ENCODE assay signal across 19 cellular contexts in genomic region chr5:103908327-103909099, GRCh38.
A peak's percentile ranks its signal among the peaks of the same experiment; 100 is the strongest.
DNase-seq lines count a peak whose midpoint lies in the region; ATAC-seq and TF ChIP-seq lines count a peak whose summit lies in the region.
"Had no signal": no experiment of that assay in that cellular context is flagged by ENCODE, and none has a peak within 500 bp of the region (broad histone marks: within the 10 kb centered on the region; RNA-seq: fewer than 3 reads in every experiment).

No MANE protein-coding gene starts in this region.

- in situ Hi-C loops in G401 (cut with HindIII; ENCODE audit: low sequenced_read_pairs) = no loop called here

- H3K27ac Mint-ChIP-seq in endodermal cell = no peak overlapping the region
- H3K27ac Mint-ChIP-seq in nephron progenitor cell = peak overlapping the region; percentile 98
- H3K27ac Mint-ChIP-seq: CD4-positive, alpha-beta memory T cell had no signal

- H3K27ac ChIP-seq in endodermal cell (ENCODE audit: low read depth, low read length) (no peak overlapping the region), tibial artery (no peak overlapping the region)
- H3K27ac ChIP-seq in effector memory CD4-positive, alpha-beta T cell (ENCODE audit: insufficient read depth, low read length, poor library complexity, severe bottlenecking) = no peak overlapping the region
- H3K27ac ChIP-seq: KMS-11, RWPE1 had no signal

- H3K36me3 ChIP-seq in endodermal cell (ENCODE audit: control insufficient read depth, insufficient read depth, low read length) = no peaks in the 10 kb centered on the region
- H3K36me3 ChIP-seq in effector memory CD4-positive, alpha-beta T cell (ENCODE audit: control insufficient read depth, insufficient read depth, low read length) = no peaks in the 10 kb centered on the region
- no peaks in the 10 kb centered on the region for H3K36me3 ChIP-seq in tibial artery

- TF ChIP-seq CTCF in endodermal cell (conservative IDR thresholded peaks at IDR 0.05) (no peak), nephron progenitor cell (IDR thresholded peaks at IDR 0.05) (no peak), tibial artery (IDR thresholded peaks at IDR 0.05) (no peak)

- peaks cover 5% of the 10 kb centered on the region for H3K9me3 Mint-ChIP-seq in endodermal cell
- peaks cover 13% of the 10 kb centered on the region for H3K9me3 Mint-ChIP-seq in nephron progenitor cell

- no peaks in the 10 kb centered on the region for H3K27me3 ChIP-seq in endodermal cell (ENCODE audit: control insufficient read depth, insufficient read depth, low read length, poor library complexity, severe bottlenecking)
- no peaks in the 10 kb centered on the region for H3K27me3 ChIP-seq in effector memory CD4-positive, alpha-beta T cell (replicated peaks; ENCODE audit: control insufficient read depth, insufficient read depth, low read length, poor library complexity, severe bottlenecking)
- no peaks in the 10 kb centered on the region for H3K27me3 ChIP-seq in tibial artery

- DNase-seq in G401 (ENCODE audit: low spot score) = peak; percentile 54
- DNase-seq in NCI-H2171 (lab: John Stamatoyannopoulos, UW) = peak; percentile 19
- DNase-seq in endodermal cell = peak; percentile 44
- peak; percentile 30 for DNase-seq in nephron progenitor cell
- no peak for DNase-seq in effector memory CD4-positive, alpha-beta T cell
- DNase-seq in tibial artery = no peak
- DNase-seq: Calu3; CD4-positive, alpha-beta memory T cell; DMS53; NCI-H1048; NCI-H146; NCI-H2081 treated with DMSO at 0.1 percent for 48 hours; NCI-H748 treated with DMSO at 0.1 percent for 48 hours; OCI-M1 had no signal

- H3K27me3 Mint-ChIP-seq in endodermal cell (ENCODE audit: insufficient read depth) (no peaks in the 10 kb centered on the region), nephron progenitor cell (ENCODE audit: low read depth, poor library complexity) (no peaks in the 10 kb centered on the region)
- H3K27me3 Mint-ChIP-seq: CD4-positive, alpha-beta memory T cell had no signal

- H3K9ac ChIP-seq in endodermal cell (ENCODE audit: extremely low read depth, low read length, poor library complexity, severe bottlenecking) = no peak overlapping the region
- H3K9ac ChIP-seq: KMS-11 had no signal

- H3K36me3 Mint-ChIP-seq in endodermal cell (ENCODE audit: low read depth) (peaks cover 4% of the 10 kb centered on the region), nephron progenitor cell (ENCODE audit: low read depth) (peaks cover 19% of the 10 kb centered on the region)
- H3K36me3 Mint-ChIP-seq: CD4-positive, alpha-beta memory T cell had no signal

- H3K4me1 Mint-ChIP-seq in endodermal cell (peaks cover 2% of the 10 kb centered on the region), nephron progenitor cell (peaks cover 43% of the 10 kb centered on the region)
- H3K4me1 Mint-ChIP-seq: CD4-positive, alpha-beta memory T cell had no signal

- H3K4me3 Mint-ChIP-seq in endodermal cell (no peak overlapping the region), nephron progenitor cell (peak overlapping the region; percentile 77)
- H3K4me3 Mint-ChIP-seq: CD4-positive, alpha-beta memory T cell had no signal

- intact Hi-C loops in tibial artery (cut with DNase I; ENCODE audit: low total_unique reads) = no loop called here

- no peaks in the 10 kb centered on the region for H3K4me1 ChIP-seq in endodermal cell (ENCODE audit: control insufficient read depth, insufficient read depth, low read length)
- no peaks in the 10 kb centered on the region for H3K4me1 ChIP-seq in effector memory CD4-positive, alpha-beta T cell (ENCODE audit: control insufficient read depth, insufficient read depth, low read length, poor library complexity, severe bottlenecking)
- no peaks in the 10 kb centered on the region for H3K4me1 ChIP-seq in tibial artery

- ATAC-seq in HG03342 (IDR thresholded peaks at IDR 0.05; ENCODE audit: unreplicated experiment) = no peak
- no peak for ATAC-seq in activated CD4-positive, CD25-positive, alpha-beta regulatory T cell treated with anti-CD3 and anti-CD28 coated beads, Interleukin-2, amount 50 U/mL, for 24 hours
- ATAC-seq: HCT116 had no signal

- 65 to 82% methylated on average over 7 to 9 of the region's 9 CpGs for WGBS in endodermal cell (ENCODE audit: insufficient coverage in 1 of 2, insufficient read length in 1 of 2), 2 experiments

- H3K4me3 ChIP-seq in endodermal cell (ENCODE audit: low read length) (no peak overlapping the region), tibial artery (no peak overlapping the region)
- no peak overlapping the region for H3K4me3 ChIP-seq in effector memory CD4-positive, alpha-beta T cell (ENCODE audit: insufficient read depth, low read depth, low read length, poor library complexity, severe bottlenecking)

- no peaks in the 10 kb centered on the region for H3K9me3 ChIP-seq in endodermal cell (ENCODE audit: control insufficient read depth, low read length)
- H3K9me3 ChIP-seq in effector memory CD4-positive, alpha-beta T cell (ENCODE audit: control insufficient read depth, low read length) = no peaks in the 10 kb centered on the region
- H3K9me3 ChIP-seq in tibial artery = no peaks in the 10 kb centered on the region

Comparison
In these comparisons a context has a peak if more than half of its experiments do, and no peak if none do; other contexts are left out.
1. DNase-seq: peak in G401 (single experiment), NCI-H2171 (single experiment), endodermal cell (single experiment) and nephron progenitor cell (single experiment); none in effector memory CD4-positive, alpha-beta T cell (0 of 3) and tibial artery (0 of 2).